ENCODE assay signal across 1 cellular context in genomic region chr19:10091370-10091687, GRCh38.
TF ChIP-seq lines count a peak whose summit lies in the region.

No MANE protein-coding gene starts in this region.

TF ChIP-seq in GM12878, 131 proteins besides CTCF, POLR2A, EP300 and RAD21:
- TF ChIP-seq LARP7 (IDR thresholded peaks at IDR 0.05) (no peak), MAX (IDR thresholded peaks at IDR 0.05; ENCODE audit: low read depth, low read length) (no peak), KAT2A (conservative IDR thresholded peaks at IDR 0.05; ENCODE audit: control insufficient read depth, low read depth, low read length) (no peak), TBL1XR1 (IDR thresholded peaks at IDR 0.05; ENCODE audit: low read depth, low read length) (no peak), MTA3 (IDR thresholded peaks at IDR 0.05; ENCODE audit: borderline replicate concordance, low read length) (no peak), MXI1 (IDR thresholded peaks at IDR 0.05; ENCODE audit: low read depth, low read length) (no peak), NKRF (conservative IDR thresholded peaks at IDR 0.05) (no peak), JUNB (IDR thresholded peaks at IDR 0.05) (no peak), BACH1 (IDR thresholded peaks at IDR 0.05; ENCODE audit: borderline replicate concordance) (no peak), SMC3 (IDR thresholded peaks at IDR 0.05; ENCODE audit: borderline replicate concordance, low read length) (no peak), RB1 (IDR thresholded peaks at IDR 0.05; ENCODE audit: borderline replicate concordance) (no peak), BCL11A (IDR thresholded peaks at IDR 0.05; ENCODE audit: low read depth, low read length) (no peak), SPI1 (IDR thresholded peaks at IDR 0.05; ENCODE audit: borderline replicate concordance, insufficient read depth, low read depth, low read length) (no peak), BMI1 (IDR thresholded peaks at IDR 0.05; ENCODE audit: borderline replicate concordance) (no peak)
TF ChIP-seq in GM12878: peak in this region for 0.
